Comparison of ENCODE assay signal across 8 cellular contexts in the genomic region with DNA sequence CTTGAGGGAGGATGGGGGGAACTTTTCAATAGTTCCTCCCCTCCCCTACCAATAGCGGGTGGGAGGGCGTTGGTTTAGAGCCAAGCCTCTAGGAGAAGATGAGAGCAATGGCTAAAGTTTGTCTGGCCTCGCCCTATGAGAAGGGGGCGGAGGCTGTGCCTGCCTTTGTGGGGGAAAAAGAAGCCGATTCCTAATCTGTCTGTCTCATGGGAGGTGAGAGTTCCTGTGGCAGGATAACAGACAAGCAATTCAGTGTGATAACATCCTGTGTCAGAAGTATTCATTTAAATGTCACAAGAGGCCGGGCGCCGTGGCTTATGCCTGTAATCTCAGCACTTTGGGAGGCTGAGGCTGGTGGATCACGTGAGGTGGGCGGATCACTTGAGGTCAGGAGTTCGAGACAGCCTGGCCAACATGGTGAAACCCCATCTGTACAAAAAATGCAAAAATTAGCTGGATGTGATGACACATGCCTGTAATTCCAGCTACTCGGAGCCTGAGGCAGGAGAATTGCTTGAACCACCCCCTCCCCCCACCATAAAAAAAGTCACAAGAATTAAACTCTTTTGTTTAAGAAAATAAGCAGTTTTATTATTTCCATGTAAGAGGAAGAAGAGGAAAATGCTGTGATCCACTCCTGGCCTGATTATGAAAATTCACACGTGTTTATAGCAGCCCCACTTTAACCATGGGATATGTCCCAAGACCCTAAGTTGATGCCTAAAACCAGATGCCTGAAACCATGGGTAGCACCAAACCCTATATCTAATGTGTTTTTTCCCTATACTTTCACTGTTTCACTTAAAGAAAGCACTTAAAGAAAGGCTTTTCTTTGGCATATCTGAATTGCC. TPM values are rescaled to one million over a fixed set of nuclear protein-coding genes. Genes with fewer than 3 reads are reported as not detected.
A peak's percentile ranks its signal among the peaks of the same experiment; 100 is the strongest.
DNase-seq lines count a peak whose midpoint lies in the region; ATAC-seq and TF ChIP-seq lines count a peak whose summit lies in the region.

No MANE protein-coding gene starts in this region.

- TF ChIP-seq CTCF in AG04450 (IDR thresholded peaks at IDR 0.05; ENCODE audit: low read depth, low read length) (no peak), GM20000 (IDR thresholded peaks at IDR 0.05; ENCODE audit: extremely low read depth, missing control alignments) (no peak), MM.1S (IDR thresholded peaks at IDR 0.05; ENCODE audit: low read length) (no peak), endothelial cell (IDR thresholded peaks at IDR 0.05; ENCODE audit: unreplicated experiment) (no peak)

- no peaks in the 10 kb centered on the region for H3K9me2 ChIP-seq in MM.1S (replicated peaks; ENCODE audit: insufficient read depth, low read length)

- no peaks in the 10 kb centered on the region for H3K79me2 ChIP-seq in MM.1S (ENCODE audit: low read length)

- peak; percentile 41 for ATAC-seq in activated CD8-positive, alpha-beta T cell treated with anti-CD3 and anti-CD28 coated beads, Interleukin-2, amount 10 ng/mL, durations not matched to agents 7 days and 5 days
- ATAC-seq in naive B cell (ENCODE audit: low read depth in 2 of 2), result peak; percentile 76 to 77
- peak; percentile 66 to 71 for ATAC-seq in stimulated activated naive B cell treated with anti-CD40 and anti-IgM and Interleukin-4, amounts not matched to agents 10 μg/mL and 1 μg/mL and 100 μg/mL, for 72 hours (replicated peaks)
- ATAC-seq in GM18520 (IDR thresholded peaks at IDR 0.05; ENCODE audit: unreplicated experiment), result no peak

- H3K27me3 ChIP-seq in AG04450 (ENCODE audit: control insufficient read depth, insufficient read depth, low read length) (no peaks in the 10 kb centered on the region), MM.1S (replicated peaks; ENCODE audit: insufficient read depth, low read length) (no peaks in the 10 kb centered on the region)

- peak overlapping the region; percentile 98 for H3K27ac Mint-ChIP-seq in activated CD8-positive, alpha-beta T cell treated with anti-CD3 and anti-CD28 coated beads, Interleukin-2, amount 10 ng/mL, durations not matched to agents 7 days and 5 days
- H3K27ac Mint-ChIP-seq in endothelial cell (ENCODE audit: unreplicated experiment) (no peak overlapping the region), naive B cell (peak overlapping the region; percentile 23 to 97 (median 84))
- peak overlapping the region; percentile 82 for H3K27ac Mint-ChIP-seq in stimulated activated naive B cell treated with anti-CD40 and anti-IgM and Interleukin-4, amounts not matched to agents 10 μg/mL and 1 μg/mL and 100 μg/mL, for 72 hours

- H3F3A ChIP-seq in MM.1S (ENCODE audit: insufficient read depth, low read length), result peaks cover 37% of the 10 kb centered on the region

- no peaks in the 10 kb centered on the region for H4K20me1 ChIP-seq in MM.1S (ENCODE audit: insufficient read depth, low read length)

- H3K4me3 Mint-ChIP-seq in activated CD8-positive, alpha-beta T cell treated with anti-CD3 and anti-CD28 coated beads, Interleukin-2, amount 10 ng/mL, durations not matched to agents 7 days and 5 days, result peak overlapping the region; percentile 99
- H3K4me3 Mint-ChIP-seq in endothelial cell (ENCODE audit: unreplicated experiment) (peak overlapping the region; percentile 93), naive B cell (peak overlapping the region; percentile 98 to 100 (median 99))
- peak overlapping the region; percentile 95 to 100 for H3K4me3 Mint-ChIP-seq in stimulated activated naive B cell treated with anti-CD40 and anti-IgM and Interleukin-4, amounts not matched to agents 10 μg/mL and 1 μg/mL and 100 μg/mL, for 72 hours

- peaks cover 78% of the 10 kb centered on the region for H3K36me3 Mint-ChIP-seq in activated CD8-positive, alpha-beta T cell treated with anti-CD3 and anti-CD28 coated beads, Interleukin-2, amount 10 ng/mL, durations not matched to agents 7 days and 5 days (ENCODE audit: low read depth)
- H3K36me3 Mint-ChIP-seq in endothelial cell (ENCODE audit: low read depth, unreplicated experiment), result no peaks in the 10 kb centered on the region
- peaks cover 12 to 18% of the 10 kb centered on the region in 2 donors for H3K36me3 Mint-ChIP-seq in naive B cell
- H3K36me3 Mint-ChIP-seq in stimulated activated naive B cell treated with anti-CD40 and anti-IgM and Interleukin-4, amounts not matched to agents 10 μg/mL and 1 μg/mL and 100 μg/mL, for 72 hours, result peaks cover 7 to 14% of the 10 kb centered on the region in 2 donors

- no peak overlapping the region for H2AFZ ChIP-seq in MM.1S (ENCODE audit: low read length)

- H3K4me1 Mint-ChIP-seq in activated CD8-positive, alpha-beta T cell treated with anti-CD3 and anti-CD28 coated beads, Interleukin-2, amount 10 ng/mL, durations not matched to agents 7 days and 5 days (ENCODE audit: low read depth), result peaks cover 53% of the 10 kb centered on the region
- peaks cover 19% of the 10 kb centered on the region for H3K4me1 Mint-ChIP-seq in endothelial cell (ENCODE audit: unreplicated experiment)
- peaks cover 32 to 55% (median 42%) of the 10 kb centered on the region in 3 donors for H3K4me1 Mint-ChIP-seq in naive B cell
- peaks cover 22 to 47% of the 10 kb centered on the region in 2 donors for H3K4me1 Mint-ChIP-seq in stimulated activated naive B cell treated with anti-CD40 and anti-IgM and Interleukin-4, amounts not matched to agents 10 μg/mL and 1 μg/mL and 100 μg/mL, for 72 hours

- POLR2A ChIA-PET in AG04450 (lab: Yijun Ruan, JAX), result interaction anchor here (0.6 to 2.1 kb wide), 3 partner anchors 13 to 129 kb away, joined by 4 to 11 read pairs (median 6); no protein-coding TSS in a partner anchor
- POLR2A ChIA-PET in activated CD8-positive, alpha-beta T cell treated with anti-CD3 and anti-CD28 coated beads, Interleukin-2, amount 10 ng/mL, durations not matched to agents 7 days and 5 days (lab: Charles Lee), result interaction anchor here (0.6 to 8.6 kb wide), 10 partner anchors 15 to 565 kb away, joined by 3 to 335 read pairs (median 12); partner anchors contain the start of genes NLE1, PEX12, SLFN12L and TAF15

- H3K4me3 ChIP-seq in AG04450 (ENCODE audit: low read depth, low read length) (peak overlapping the region; percentile 70), MM.1S (ENCODE audit: low read length) (peak overlapping the region; percentile 76)

- H3K9me3 ChIP-seq in AG04450 (ENCODE audit: control insufficient read depth, insufficient read depth, low read length), result no peaks in the 10 kb centered on the region; the same call in 1 of the 2 replicates
- H3K9me3 ChIP-seq in MM.1S (replicated peaks; ENCODE audit: insufficient read depth, low read length), result no peaks in the 10 kb centered on the region

- no peaks in the 10 kb centered on the region for H3K27me3 Mint-ChIP-seq in activated CD8-positive, alpha-beta T cell treated with anti-CD3 and anti-CD28 coated beads, Interleukin-2, amount 10 ng/mL, durations not matched to agents 7 days and 5 days (ENCODE audit: low read depth)
- H3K27me3 Mint-ChIP-seq in endothelial cell (ENCODE audit: unreplicated experiment) (peaks cover 6% of the 10 kb centered on the region), naive B cell (peaks cover 0 to 8% (median 0%) of the 10 kb centered on the region in 3 donors)
- H3K27me3 Mint-ChIP-seq in stimulated activated naive B cell treated with anti-CD40 and anti-IgM and Interleukin-4, amounts not matched to agents 10 μg/mL and 1 μg/mL and 100 μg/mL, for 72 hours, result peaks cover 0 to 10% of the 10 kb centered on the region in 2 donors

- H3K4me1 ChIP-seq in MM.1S (ENCODE audit: low read length), result peaks cover 12% of the 10 kb centered on the region

- no peaks in the 10 kb centered on the region for H3K36me3 ChIP-seq in MM.1S (replicated peaks; ENCODE audit: insufficient read depth, low read length)

- peak overlapping the region; percentile 94 for H3K4me2 ChIP-seq in MM.1S (ENCODE audit: low read depth, low read length)

- no peaks in the 10 kb centered on the region for H3K9me3 Mint-ChIP-seq in activated CD8-positive, alpha-beta T cell treated with anti-CD3 and anti-CD28 coated beads, Interleukin-2, amount 10 ng/mL, durations not matched to agents 7 days and 5 days (ENCODE audit: insufficient read depth)
- H3K9me3 Mint-ChIP-seq in endothelial cell (ENCODE audit: unreplicated experiment) (no peaks in the 10 kb centered on the region), naive B cell (no peaks in the 10 kb centered on the region)
- H3K9me3 Mint-ChIP-seq in stimulated activated naive B cell treated with anti-CD40 and anti-IgM and Interleukin-4, amounts not matched to agents 10 μg/mL and 1 μg/mL and 100 μg/mL, for 72 hours, result no peaks in the 10 kb centered on the region

- CTCF ChIA-PET in AG04450 (lab: Charles Lee), result interaction anchor here (0.6 kb wide), 1 partner anchor 96 kb away, joined by 3 read pairs; no protein-coding TSS in a partner anchor
- CTCF ChIA-PET in activated CD8-positive, alpha-beta T cell treated with anti-CD3 and anti-CD28 coated beads, Interleukin-2, amount 10 ng/mL, durations not matched to agents 7 days and 5 days (lab: Charles Lee), result interaction anchor here (0.7 to 7.1 kb wide), 3 partner anchors 31 to 295 kb away, joined by 3 to 89 read pairs (median 3); no protein-coding TSS in a partner anchor

- peak overlapping the region; percentile 85 for H3K27ac ChIP-seq in AG04450 (ENCODE audit: low read depth, low read length)
- H3K27ac ChIP-seq in MM.1S (ENCODE audit: low read length), result peak overlapping the region; percentile 36; the same call in 1 of the 2 replicates

- H3K9ac ChIP-seq in MM.1S (ENCODE audit: low read length), result no peak overlapping the region

- DNase-seq in AG04450 (ENCODE audit: low read depth, low spot score) (no peak), GM20000 (ENCODE audit: low spot score) (peak; percentile 68), MM.1S (peak; percentile 86), endothelial cell (ENCODE audit: low spot score) (peak; percentile 43), naive B cell (peak; percentile 84)
- peak; percentile 93 for DNase-seq in activated CD8-positive, alpha-beta T cell treated with anti-CD3 and anti-CD28 coated beads, Interleukin-2, amount 10 ng/mL, durations not matched to agents 7 days and 5 days
- peak; percentile 74 for DNase-seq in stimulated activated naive B cell treated with anti-CD40 and anti-IgM and Interleukin-4, amounts not matched to agents 10 μg/mL and 1 μg/mL and 100 μg/mL, for 72 hours

RNA-seq across cellular contexts. Expression of gene SLFN5, which starts 1.7 kb away (rescaled TPM):
- polyA plus RNA-seq in AG04450 (2011; rRNA removed) (64.2 and 69.0 TPM in 2 replicates), naive B cell (ENCODE audit: low read depth in 6 of 6) (10 to 100 TPM in 1 of 6 donors, 1 to 10 TPM in 5; 2.5 to 14.0 (median 3.9) TPM)
- 91.2 and 108 TPM in 2 replicates for polyA minus RNA-seq in AG04450 (2011; rRNA and poly(A)+ RNA removed)
- total RNA-seq in activated CD8-positive, alpha-beta T cell treated with anti-CD3 and anti-CD28 coated beads, Interleukin-2, amount 10 ng/mL, durations not matched to agents 7 days and 5 days, result 100 to 1,000 TPM; 209 to 212 TPM
- total RNA-seq in endothelial cell (ENCODE audit: unreplicated experiment), result 18.2 TPM

RNA-seq across cellular contexts. Expression of gene SLC35G3, which starts 50.4 kb away (rescaled TPM):
- polyA plus RNA-seq in AG04450 (2011; rRNA removed) (not detected in 2 replicates), naive B cell (ENCODE audit: low read depth in 6 of 6) (not detected)
- not detected in 2 replicates for polyA minus RNA-seq in AG04450 (2011; rRNA and poly(A)+ RNA removed)
- total RNA-seq in activated CD8-positive, alpha-beta T cell treated with anti-CD3 and anti-CD28 coated beads, Interleukin-2, amount 10 ng/mL, durations not matched to agents 7 days and 5 days, result not detected
- not detected for total RNA-seq in endothelial cell (ENCODE audit: unreplicated experiment)

Comparison
In these comparisons a context has a peak if more than half of its experiments do, and no peak if none do; other contexts are left out.
1. RNA of gene SLFN5, which starts 1.7 kb away (total RNA-seq): 209 to 212 TPM in activated CD8-positive, alpha-beta T cell treated with anti-CD3 and anti-CD28 coated beads, Interleukin-2, amount 10 ng/mL, durations not matched to agents 7 days and 5 days; 18.2 TPM in endothelial cell (single experiment); every median in the first group is over 10 times any median in the second.
2. Peak in every context shown above with its lines, with median percentiles within 50 percentile points of each other: H3K4me3 Mint-ChIP-seq.